1 cellular context compared by ENCODE assay signal in the genomic region with DNA sequence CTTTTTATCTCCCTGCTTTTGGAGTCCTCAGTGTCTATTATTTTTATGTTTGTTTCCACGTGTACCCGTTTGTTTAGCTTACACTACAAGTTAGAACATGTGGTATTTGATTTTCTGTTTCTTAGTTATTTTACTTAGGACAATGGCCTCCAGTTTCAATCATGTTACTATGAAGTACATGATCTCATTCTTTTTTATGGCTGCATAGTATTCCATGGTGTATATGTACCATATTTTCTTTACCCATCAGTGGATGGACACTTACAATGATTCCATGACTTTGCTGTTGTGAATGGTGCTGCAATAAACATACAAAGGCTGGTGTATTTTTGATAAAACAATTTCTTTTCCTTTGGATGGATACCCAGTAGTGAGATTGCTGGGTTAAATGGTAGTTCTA.
"Had no signal": no experiment of that assay in that cellular context is flagged by ENCODE, and none has a peak within 500 bp of the region (broad histone marks: within the 10 kb centered on the region; RNA-seq: fewer than 3 reads in every experiment).

No MANE protein-coding gene starts in this region.

- ATAC-seq: GM12878 had no signal

- H3K4me3 ChIP-seq: GM12878 had no signal
